ENCODE assay signal across 1 cellular context in the genomic region with DNA sequence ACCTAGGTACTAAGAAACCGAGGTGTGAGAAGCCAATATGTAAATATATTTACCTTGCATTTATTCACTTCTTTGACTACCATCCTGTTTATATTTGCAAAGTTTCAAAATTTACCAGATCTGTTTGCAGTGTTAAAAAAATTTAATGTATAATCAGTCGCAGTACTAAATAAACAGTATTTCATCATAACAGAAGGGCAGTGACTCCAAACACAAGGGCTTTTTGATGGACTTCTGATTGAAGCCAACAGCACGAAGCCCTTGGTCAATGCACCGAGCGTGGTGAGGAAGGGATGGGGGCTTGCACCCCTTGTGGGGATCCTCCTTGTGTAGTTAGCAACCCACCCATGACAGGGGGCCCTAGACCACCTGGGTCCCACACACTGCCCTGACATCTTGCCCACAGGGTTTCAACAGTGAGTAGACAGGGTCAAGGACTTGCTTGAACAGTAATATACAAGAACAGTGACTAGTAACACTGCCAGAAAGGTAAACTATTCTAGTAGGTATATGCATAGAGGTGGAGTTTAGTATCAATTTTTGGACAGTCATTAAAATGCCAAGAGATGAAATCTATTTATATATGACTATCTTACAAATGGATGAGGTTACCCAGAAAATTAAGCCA.
TF ChIP-seq lines count a peak whose summit lies in the region.

No MANE protein-coding gene starts in this region.

TF ChIP-seq in HepG2, 621 proteins besides CTCF, POLR2A, EP300 and RAD21 (continued from another document and continues in another):
- TF ChIP-seq RBFOX2 (IDR thresholded peaks at IDR 0.05; ENCODE audit: low read depth, low read length): no peak
- TF ChIP-seq ARHGAP35 (CRISPR knock-in tag; IDR thresholded peaks at IDR 0.05; ENCODE audit: borderline replicate concordance): no peak
- TF ChIP-seq, protein P1, sequence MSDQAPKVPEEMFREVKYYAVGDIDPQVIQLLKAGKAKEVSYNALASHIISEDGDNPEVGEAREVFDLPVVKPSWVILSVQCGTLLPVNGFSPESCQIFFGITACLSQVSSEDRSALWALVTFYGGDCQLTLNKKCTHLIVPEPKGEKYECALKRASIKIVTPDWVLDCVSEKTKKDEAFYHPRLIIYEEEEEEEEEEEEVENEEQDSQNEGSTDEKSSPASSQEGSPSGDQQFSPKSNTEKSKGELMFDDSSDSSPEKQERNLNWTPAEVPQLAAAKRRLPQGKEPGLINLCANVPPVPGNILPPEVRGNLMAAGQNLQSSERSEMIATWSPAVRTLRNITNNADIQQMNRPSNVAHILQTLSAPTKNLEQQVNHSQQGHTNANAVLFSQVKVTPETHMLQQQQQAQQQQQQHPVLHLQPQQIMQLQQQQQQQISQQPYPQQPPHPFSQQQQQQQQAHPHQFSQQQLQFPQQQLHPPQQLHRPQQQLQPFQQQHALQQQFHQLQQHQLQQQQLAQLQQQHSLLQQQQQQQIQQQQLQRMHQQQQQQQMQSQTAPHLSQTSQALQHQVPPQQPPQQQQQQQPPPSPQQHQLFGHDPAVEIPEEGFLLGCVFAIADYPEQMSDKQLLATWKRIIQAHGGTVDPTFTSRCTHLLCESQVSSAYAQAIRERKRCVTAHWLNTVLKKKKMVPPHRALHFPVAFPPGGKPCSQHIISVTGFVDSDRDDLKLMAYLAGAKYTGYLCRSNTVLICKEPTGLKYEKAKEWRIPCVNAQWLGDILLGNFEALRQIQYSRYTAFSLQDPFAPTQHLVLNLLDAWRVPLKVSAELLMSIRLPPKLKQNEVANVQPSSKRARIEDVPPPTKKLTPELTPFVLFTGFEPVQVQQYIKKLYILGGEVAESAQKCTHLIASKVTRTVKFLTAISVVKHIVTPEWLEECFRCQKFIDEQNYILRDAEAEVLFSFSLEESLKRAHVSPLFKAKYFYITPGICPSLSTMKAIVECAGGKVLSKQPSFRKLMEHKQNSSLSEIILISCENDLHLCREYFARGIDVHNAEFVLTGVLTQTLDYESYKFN (CRISPR knock-in tag; conservative IDR thresholded peaks at IDR 0.05): peak; percentile 63
- TF ChIP-seq GATAD2A (CRISPR knock-in tag; IDR thresholded peaks at IDR 0.05): peak; percentile 59
- TF ChIP-seq ZBTB7B (CRISPR knock-in tag; IDR thresholded peaks at IDR 0.05): peak; percentile 59; the same call in 1 of the 2 replicates
- TF ChIP-seq CREM (IDR thresholded peaks at IDR 0.05): peak; percentile 20; the same call in 1 of the 2 replicates
- TF ChIP-seq CREM (CRISPR knock-in tag; IDR thresholded peaks at IDR 0.05): no peak
- TF ChIP-seq SALL1 (CRISPR knock-in tag; IDR thresholded peaks at IDR 0.05): peak; percentile 82
- peak; percentile 38; the same call in 1 of the 2 replicates for TF ChIP-seq RARA (CRISPR knock-in tag; IDR thresholded peaks at IDR 0.05)
- TF ChIP-seq, protein P2, sequence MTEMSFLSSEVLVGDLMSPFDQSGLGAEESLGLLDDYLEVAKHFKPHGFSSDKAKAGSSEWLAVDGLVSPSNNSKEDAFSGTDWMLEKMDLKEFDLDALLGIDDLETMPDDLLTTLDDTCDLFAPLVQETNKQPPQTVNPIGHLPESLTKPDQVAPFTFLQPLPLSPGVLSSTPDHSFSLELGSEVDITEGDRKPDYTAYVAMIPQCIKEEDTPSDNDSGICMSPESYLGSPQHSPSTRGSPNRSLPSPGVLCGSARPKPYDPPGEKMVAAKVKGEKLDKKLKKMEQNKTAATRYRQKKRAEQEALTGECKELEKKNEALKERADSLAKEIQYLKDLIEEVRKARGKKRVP (CRISPR knock-in tag; IDR thresholded peaks at IDR 0.05): peak in 1 of 2 experiments; percentile 64; a peak in 1 of 4 replicates
- TF ChIP-seq ZFP36L1 (CRISPR knock-in tag; IDR thresholded peaks at IDR 0.05): no peak
- TF ChIP-seq, protein P3, sequence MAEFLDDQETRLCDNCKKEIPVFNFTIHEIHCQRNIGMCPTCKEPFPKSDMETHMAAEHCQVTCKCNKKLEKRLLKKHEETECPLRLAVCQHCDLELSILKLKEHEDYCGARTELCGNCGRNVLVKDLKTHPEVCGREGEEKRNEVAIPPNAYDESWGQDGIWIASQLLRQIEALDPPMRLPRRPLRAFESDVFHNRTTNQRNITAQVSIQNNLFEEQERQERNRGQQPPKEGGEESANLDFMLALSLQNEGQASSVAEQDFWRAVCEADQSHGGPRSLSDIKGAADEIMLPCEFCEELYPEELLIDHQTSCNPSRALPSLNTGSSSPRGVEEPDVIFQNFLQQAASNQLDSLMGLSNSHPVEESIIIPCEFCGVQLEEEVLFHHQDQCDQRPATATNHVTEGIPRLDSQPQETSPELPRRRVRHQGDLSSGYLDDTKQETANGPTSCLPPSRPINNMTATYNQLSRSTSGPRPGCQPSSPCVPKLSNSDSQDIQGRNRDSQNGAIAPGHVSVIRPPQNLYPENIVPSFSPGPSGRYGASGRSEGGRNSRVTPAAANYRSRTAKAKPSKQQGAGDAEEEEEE (CRISPR knock-in tag; IDR thresholded peaks at IDR 0.05; ENCODE audit: borderline replicate concordance): no peak
- peak; percentile 29; the same call in 1 of the 2 replicates for TF ChIP-seq FOXJ3 (CRISPR knock-in tag; IDR thresholded peaks at IDR 0.05; ENCODE audit: borderline replicate concordance)
- TF ChIP-seq TCF7L2 (IDR thresholded peaks at IDR 0.05; ENCODE audit: low read depth, low read length): no peak
- TF ChIP-seq, protein P4, sequence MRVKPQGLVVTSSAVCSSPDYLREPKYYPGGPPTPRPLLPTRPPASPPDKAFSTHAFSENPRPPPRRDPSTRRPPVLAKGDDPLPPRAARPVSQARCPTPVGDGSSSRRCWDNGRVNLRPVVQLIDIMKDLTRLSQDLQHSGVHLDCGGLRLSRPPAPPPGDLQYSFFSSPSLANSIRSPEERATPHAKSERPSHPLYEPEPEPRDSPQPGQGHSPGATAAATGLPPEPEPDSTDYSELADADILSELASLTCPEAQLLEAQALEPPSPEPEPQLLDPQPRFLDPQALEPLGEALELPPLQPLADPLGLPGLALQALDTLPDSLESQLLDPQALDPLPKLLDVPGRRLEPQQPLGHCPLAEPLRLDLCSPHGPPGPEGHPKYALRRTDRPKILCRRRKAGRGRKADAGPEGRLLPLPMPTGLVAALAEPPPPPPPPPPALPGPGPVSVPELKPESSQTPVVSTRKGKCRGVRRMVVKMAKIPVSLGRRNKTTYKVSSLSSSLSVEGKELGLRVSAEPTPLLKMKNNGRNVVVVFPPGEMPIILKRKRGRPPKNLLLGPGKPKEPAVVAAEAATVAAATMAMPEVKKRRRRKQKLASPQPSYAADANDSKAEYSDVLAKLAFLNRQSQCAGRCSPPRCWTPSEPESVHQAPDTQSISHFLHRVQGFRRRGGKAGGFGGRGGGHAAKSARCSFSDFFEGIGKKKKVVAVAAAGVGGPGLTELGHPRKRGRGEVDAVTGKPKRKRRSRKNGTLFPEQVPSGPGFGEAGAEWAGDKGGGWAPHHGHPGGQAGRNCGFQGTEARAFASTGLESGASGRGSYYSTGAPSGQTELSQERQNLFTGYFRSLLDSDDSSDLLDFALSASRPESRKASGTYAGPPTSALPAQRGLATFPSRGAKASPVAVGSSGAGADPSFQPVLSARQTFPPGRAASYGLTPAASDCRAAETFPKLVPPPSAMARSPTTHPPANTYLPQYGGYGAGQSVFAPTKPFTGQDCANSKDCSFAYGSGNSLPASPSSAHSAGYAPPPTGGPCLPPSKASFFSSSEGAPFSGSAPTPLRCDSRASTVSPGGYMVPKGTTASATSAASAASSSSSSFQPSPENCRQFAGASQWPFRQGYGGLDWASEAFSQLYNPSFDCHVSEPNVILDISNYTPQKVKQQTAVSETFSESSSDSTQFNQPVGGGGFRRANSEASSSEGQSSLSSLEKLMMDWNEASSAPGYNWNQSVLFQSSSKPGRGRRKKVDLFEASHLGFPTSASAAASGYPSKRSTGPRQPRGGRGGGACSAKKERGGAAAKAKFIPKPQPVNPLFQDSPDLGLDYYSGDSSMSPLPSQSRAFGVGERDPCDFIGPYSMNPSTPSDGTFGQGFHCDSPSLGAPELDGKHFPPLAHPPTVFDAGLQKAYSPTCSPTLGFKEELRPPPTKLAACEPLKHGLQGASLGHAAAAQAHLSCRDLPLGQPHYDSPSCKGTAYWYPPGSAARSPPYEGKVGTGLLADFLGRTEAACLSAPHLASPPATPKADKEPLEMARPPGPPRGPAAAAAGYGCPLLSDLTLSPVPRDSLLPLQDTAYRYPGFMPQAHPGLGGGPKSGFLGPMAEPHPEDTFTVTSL (CRISPR knock-in tag; IDR thresholded peaks at IDR 0.05; ENCODE audit: borderline replicate concordance): no peak; the same call in 1 of the 2 replicates
- TF ChIP-seq RXRB (CRISPR knock-in tag; IDR thresholded peaks at IDR 0.05; ENCODE audit: borderline replicate concordance): 0 out of 2 replicates have a peak, but pooled peaks have one; percentile 41
- no peak for TF ChIP-seq SOX6 (IDR thresholded peaks at IDR 0.05)
- TF ChIP-seq SOX6 (CRISPR knock-in tag; IDR thresholded peaks at IDR 0.05): peak; percentile 65; the same call in 1 of the 2 replicates
- TF ChIP-seq TBX3 (IDR thresholded peaks at IDR 0.05; ENCODE audit: borderline replicate concordance): peak; percentile 12; the same call in 1 of the 2 replicates
- TF ChIP-seq, protein P5, sequence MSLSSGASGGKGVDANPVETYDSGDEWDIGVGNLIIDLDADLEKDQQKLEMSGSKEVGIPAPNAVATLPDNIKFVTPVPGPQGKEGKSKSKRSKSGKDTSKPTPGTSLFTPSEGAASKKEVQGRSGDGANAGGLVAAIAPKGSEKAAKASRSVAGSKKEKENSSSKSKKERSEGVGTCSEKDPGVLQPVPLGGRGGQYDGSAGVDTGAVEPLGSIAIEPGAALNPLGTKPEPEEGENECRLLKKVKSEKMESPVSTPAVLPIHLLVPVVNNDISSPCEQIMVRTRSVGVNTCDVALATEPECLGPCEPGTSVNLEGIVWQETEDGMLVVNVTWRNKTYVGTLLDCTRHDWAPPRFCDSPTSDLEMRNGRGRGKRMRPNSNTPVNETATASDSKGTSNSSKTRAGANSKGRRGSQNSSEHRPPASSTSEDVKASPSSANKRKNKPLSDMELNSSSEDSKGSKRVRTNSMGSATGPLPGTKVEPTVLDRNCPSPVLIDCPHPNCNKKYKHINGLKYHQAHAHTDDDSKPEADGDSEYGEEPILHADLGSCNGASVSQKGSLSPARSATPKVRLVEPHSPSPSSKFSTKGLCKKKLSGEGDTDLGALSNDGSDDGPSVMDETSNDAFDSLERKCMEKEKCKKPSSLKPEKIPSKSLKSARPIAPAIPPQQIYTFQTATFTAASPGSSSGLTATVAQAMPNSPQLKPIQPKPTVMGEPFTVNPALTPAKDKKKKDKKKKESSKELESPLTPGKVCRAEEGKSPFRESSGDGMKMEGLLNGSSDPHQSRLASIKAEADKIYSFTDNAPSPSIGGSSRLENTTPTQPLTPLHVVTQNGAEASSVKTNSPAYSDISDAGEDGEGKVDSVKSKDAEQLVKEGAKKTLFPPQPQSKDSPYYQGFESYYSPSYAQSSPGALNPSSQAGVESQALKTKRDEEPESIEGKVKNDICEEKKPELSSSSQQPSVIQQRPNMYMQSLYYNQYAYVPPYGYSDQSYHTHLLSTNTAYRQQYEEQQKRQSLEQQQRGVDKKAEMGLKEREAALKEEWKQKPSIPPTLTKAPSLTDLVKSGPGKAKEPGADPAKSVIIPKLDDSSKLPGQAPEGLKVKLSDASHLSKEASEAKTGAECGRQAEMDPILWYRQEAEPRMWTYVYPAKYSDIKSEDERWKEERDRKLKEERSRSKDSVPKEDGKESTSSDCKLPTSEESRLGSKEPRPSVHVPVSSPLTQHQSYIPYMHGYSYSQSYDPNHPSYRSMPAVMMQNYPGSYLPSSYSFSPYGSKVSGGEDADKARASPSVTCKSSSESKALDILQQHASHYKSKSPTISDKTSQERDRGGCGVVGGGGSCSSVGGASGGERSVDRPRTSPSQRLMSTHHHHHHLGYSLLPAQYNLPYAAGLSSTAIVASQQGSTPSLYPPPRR (CRISPR knock-in tag; IDR thresholded peaks at IDR 0.05; ENCODE audit: borderline replicate concordance): peak; percentile 60; the same call in 1 of the 2 replicates
- TF ChIP-seq FOXP1 (IDR thresholded peaks at IDR 0.05): no peak
- peak; percentile 78; the same call in 1 of the 2 replicates for TF ChIP-seq FOXP1 (CRISPR knock-in tag; IDR thresholded peaks at IDR 0.05)
- TF ChIP-seq TBX2 (CRISPR knock-in tag; IDR thresholded peaks at IDR 0.05; ENCODE audit: borderline replicate concordance): peak; percentile 20; the same call in 1 of the 2 replicates
- no peak for TF ChIP-seq SOX13 (IDR thresholded peaks at IDR 0.05)
- peak in 1 of 2 experiments; percentile 38; a peak in 1 of 4 replicates for TF ChIP-seq SOX13 (CRISPR knock-in tag; conservative IDR thresholded peaks at IDR 0.05 in 1 of 2, IDR thresholded peaks at IDR 0.05 in 1 of 2)
- no peak for TF ChIP-seq CENPX (CRISPR knock-in tag; IDR thresholded peaks at IDR 0.05)
- TF ChIP-seq, protein P6, sequence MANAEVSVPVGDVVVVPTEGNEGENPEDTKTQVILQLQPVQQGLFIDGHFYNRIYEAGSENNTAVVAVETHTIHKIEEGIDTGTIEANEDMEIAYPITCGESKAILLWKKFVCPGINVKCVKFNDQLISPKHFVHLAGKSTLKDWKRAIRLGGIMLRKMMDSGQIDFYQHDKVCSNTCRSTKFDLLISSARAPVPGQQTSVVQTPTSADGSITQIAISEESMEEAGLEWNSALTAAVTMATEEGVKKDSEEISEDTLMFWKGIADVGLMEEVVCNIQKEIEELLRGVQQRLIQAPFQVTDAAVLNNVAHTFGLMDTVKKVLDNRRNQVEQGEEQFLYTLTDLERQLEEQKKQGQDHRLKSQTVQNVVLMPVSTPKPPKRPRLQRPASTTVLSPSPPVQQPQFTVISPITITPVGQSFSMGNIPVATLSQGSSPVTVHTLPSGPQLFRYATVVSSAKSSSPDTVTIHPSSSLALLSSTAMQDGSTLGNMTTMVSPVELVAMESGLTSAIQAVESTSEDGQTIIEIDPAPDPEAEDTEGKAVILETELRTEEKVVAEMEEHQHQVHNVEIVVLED (CRISPR knock-in tag; IDR thresholded peaks at IDR 0.05; ENCODE audit: borderline replicate concordance): no peak
- TF ChIP-seq ZNF331 (CRISPR knock-in tag; IDR thresholded peaks at IDR 0.05): peak; percentile 22; the same call in 1 of the 2 replicates
- TF ChIP-seq CCDC6 (CRISPR knock-in tag; IDR thresholded peaks at IDR 0.05): no peak
- TF ChIP-seq, protein P7, sequence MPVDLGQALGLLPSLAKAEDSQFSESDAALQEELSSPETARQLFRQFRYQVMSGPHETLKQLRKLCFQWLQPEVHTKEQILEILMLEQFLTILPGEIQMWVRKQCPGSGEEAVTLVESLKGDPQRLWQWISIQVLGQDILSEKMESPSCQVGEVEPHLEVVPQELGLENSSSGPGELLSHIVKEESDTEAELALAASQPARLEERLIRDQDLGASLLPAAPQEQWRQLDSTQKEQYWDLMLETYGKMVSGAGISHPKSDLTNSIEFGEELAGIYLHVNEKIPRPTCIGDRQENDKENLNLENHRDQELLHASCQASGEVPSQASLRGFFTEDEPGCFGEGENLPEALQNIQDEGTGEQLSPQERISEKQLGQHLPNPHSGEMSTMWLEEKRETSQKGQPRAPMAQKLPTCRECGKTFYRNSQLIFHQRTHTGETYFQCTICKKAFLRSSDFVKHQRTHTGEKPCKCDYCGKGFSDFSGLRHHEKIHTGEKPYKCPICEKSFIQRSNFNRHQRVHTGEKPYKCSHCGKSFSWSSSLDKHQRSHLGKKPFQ (CRISPR knock-in tag; IDR thresholded peaks at IDR 0.05; ENCODE audit: insufficient replicate concordance): no peak
- TF ChIP-seq CEBPG (CRISPR knock-in tag; IDR thresholded peaks at IDR 0.05): peak; percentile 67
- TF ChIP-seq, protein P8, sequence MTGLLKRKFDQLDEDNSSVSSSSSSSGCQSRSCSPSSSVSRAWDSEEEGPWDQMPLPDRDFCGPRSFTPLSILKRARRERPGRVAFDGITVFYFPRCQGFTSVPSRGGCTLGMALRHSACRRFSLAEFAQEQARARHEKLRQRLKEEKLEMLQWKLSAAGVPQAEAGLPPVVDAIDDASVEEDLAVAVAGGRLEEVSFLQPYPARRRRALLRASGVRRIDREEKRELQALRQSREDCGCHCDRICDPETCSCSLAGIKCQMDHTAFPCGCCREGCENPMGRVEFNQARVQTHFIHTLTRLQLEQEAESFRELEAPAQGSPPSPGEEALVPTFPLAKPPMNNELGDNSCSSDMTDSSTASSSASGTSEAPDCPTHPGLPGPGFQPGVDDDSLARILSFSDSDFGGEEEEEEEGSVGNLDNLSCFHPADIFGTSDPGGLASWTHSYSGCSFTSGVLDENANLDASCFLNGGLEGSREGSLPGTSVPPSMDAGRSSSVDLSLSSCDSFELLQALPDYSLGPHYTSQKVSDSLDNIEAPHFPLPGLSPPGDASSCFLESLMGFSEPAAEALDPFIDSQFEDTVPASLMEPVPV (CRISPR knock-in tag; IDR thresholded peaks at IDR 0.05): no peak
